In the genomic region with DNA sequence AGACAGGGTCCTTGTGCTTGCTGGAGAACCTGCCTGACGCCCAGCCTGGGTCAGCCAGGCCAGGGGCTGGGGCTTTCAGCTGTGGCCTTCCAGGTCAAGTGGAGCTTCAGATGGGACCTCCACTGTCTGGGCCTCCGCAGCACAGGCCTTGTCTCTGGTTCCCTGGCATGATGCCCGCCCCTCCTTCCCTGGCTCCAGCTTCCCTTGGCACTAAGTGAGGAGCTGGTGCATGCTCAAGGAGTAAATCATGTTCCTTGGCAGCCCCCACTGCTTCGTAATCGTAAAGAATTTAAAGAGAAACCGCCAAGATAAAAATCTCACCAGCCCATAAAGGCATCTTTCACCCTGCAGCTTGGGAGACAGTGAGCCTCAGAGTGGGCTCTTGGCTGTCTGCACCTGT, we compare ENCODE assay signal across 10 cellular contexts. TPM values are rescaled to one million over a fixed set of nuclear protein-coding genes. Genes with fewer than 3 reads are reported as not detected.
DNase-seq lines count a peak whose midpoint lies in the region; ATAC-seq lines count a peak whose summit lies in the region.
"Had no signal": no experiment of that assay in that cellular context is flagged by ENCODE, and none has a peak within 500 bp of the region (broad histone marks: within the 10 kb centered on the region; RNA-seq: fewer than 3 reads in every experiment).

No MANE protein-coding gene starts in this region.

- no peak for ATAC-seq in GM21717 (IDR thresholded peaks at IDR 0.05; ENCODE audit: unreplicated experiment)

- H3K9ac ChIP-seq in skeletal muscle tissue (ENCODE audit: low read depth in 1 of 3, low read length in 3 of 3), result peak overlapping the region; percentile 7 to 76 (median 38)
- H3K9ac ChIP-seq: KMS-11 had no signal

- peak overlapping the region in 2 of 3 donors; percentile 29 to 35 for H3K4me3 ChIP-seq in skeletal muscle tissue (ENCODE audit: low read length in 3 of 3)

- DNase-seq in G401 (ENCODE audit: low spot score) (peak; percentile 71), hippocampal formation (lab: John Stamatoyannopoulos, UW) (peak; percentile 11 to 14), SK-N-DZ (ENCODE audit: low spot score) (no peak), NCI-H69 (lab: John Stamatoyannopoulos, UW) (no peak), NCI-H1048 (lab: John Stamatoyannopoulos, UW) (no peak)
- DNase-seq: activated CD4-positive, alpha-beta T cell treated with anti-CD3 and anti-CD28 coated beads, Interleukin-2, amount 50 U/mL, for 4 hours had no signal

- H3K27me3 ChIP-seq in skeletal muscle tissue (ENCODE audit: control insufficient read depth in 3 of 3, insufficient read depth in 3 of 3, low read length in 3 of 3), result no peaks in the 10 kb centered on the region

- peaks cover 71 to 95% (median 90%) of the 10 kb centered on the region in 3 donors for H3K4me1 ChIP-seq in skeletal muscle tissue (ENCODE audit: control insufficient read depth in 3 of 3, insufficient read depth in 3 of 3, low read length in 3 of 3)

- peaks cover 0 to 4% (median 2%) of the 10 kb centered on the region in 3 donors for H3K36me3 ChIP-seq in skeletal muscle tissue (ENCODE audit: control insufficient read depth in 3 of 3, insufficient read depth in 3 of 3, low read length in 3 of 3)

- in situ Hi-C loops in G401 (cut with HindIII; ENCODE audit: low sequenced_read_pairs), result no loop called here

- H3K27ac ChIP-seq in angular gyrus (ENCODE audit: low read depth, low read length), result peak overlapping the region; percentile 79
- peak overlapping the region; percentile 15 for H3K27ac ChIP-seq in skeletal muscle tissue (ENCODE audit: low read depth, low read length)
- H3K27ac ChIP-seq: KMS-11 had no signal

- H3K9me3 ChIP-seq in skeletal muscle tissue (ENCODE audit: control insufficient read depth in 3 of 3, low read length in 3 of 3), result no peaks in the 10 kb centered on the region

RNA-seq across cellular contexts. Expression of a gene that starts 8.9 kb away (rescaled TPM):
- total RNA-seq in G401 (2014; rRNA removed; shearing (Covaris generic)), result 46.9 and 55.8 TPM in 2 replicates
- total RNA-seq in skeletal muscle tissue, result 2.1 TPM
- polyA plus RNA-seq in SK-N-DZ (2014; cell fraction: cytosol; rRNA removed), result 9.8 and 12.1 TPM in 2 replicates
- polyA plus RNA-seq in SK-N-DZ (2014; cell fraction: nucleus; rRNA removed), result 17.6 and 21.8 TPM in 2 replicates

RNA-seq across cellular contexts. Expression of a gene that starts 27.4 kb away (rescaled TPM):
- total RNA-seq in G401 (2014; rRNA removed; shearing (Covaris generic)), result not detected in 2 replicates
- total RNA-seq in skeletal muscle tissue, result not detected
- polyA plus RNA-seq in SK-N-DZ (2014; cell fraction: cytosol; rRNA removed), result 0.20 TPM in 1 of 2 replicates, not detected in the other
- not detected in 2 replicates for polyA plus RNA-seq in SK-N-DZ (2014; cell fraction: nucleus; rRNA removed)

RNA-seq across cellular contexts. Expression of a gene that starts 41.0 kb away (rescaled TPM):
- 1.1 and 3.0 TPM in 2 replicates for total RNA-seq in G401 (2014; rRNA removed; shearing (Covaris generic))
- 0.52 TPM for total RNA-seq in skeletal muscle tissue
- polyA plus RNA-seq in SK-N-DZ (2014; cell fraction: cytosol; rRNA removed), result 0.03 and 0.39 TPM in 2 replicates
- polyA plus RNA-seq in SK-N-DZ (2014; cell fraction: nucleus; rRNA removed), result 0.22 and 1.5 TPM in 2 replicates

Comparison
In these comparisons a context has a peak if more than half of its experiments do, and no peak if none do; other contexts are left out.
1. DNase-seq: peak in G401 (single experiment) and hippocampal formation (2 of 2); none in SK-N-DZ (single experiment), NCI-H69 (single experiment) and NCI-H1048 (single experiment).
2. RNA of a gene that starts 8.9 kb away (total RNA-seq): 46.9 to 55.8 TPM in G401; 2.1 TPM in skeletal muscle tissue (single experiment); every median in the first group is over 10 times any median in the second.